In genomic region chr16:83928341-83929055, GRCh38 we compare ENCODE assay signal across 1 cellular context.
A peak's percentile ranks its signal among the peaks of the same experiment; 100 is the strongest.
TF ChIP-seq lines count a peak whose summit lies in the region.

No MANE protein-coding gene starts in this region.

TF ChIP-seq in IMR-90, 13 proteins besides CTCF, POLR2A, EP300 and RAD21:
- TF ChIP-seq FOS (IDR thresholded peaks at IDR 0.05; ENCODE audit: low read depth, low read length) (no peak), CEBPB (IDR thresholded peaks at IDR 0.05; ENCODE audit: low read depth, low read length) (peak; percentile 96)
